In the genomic region with DNA sequence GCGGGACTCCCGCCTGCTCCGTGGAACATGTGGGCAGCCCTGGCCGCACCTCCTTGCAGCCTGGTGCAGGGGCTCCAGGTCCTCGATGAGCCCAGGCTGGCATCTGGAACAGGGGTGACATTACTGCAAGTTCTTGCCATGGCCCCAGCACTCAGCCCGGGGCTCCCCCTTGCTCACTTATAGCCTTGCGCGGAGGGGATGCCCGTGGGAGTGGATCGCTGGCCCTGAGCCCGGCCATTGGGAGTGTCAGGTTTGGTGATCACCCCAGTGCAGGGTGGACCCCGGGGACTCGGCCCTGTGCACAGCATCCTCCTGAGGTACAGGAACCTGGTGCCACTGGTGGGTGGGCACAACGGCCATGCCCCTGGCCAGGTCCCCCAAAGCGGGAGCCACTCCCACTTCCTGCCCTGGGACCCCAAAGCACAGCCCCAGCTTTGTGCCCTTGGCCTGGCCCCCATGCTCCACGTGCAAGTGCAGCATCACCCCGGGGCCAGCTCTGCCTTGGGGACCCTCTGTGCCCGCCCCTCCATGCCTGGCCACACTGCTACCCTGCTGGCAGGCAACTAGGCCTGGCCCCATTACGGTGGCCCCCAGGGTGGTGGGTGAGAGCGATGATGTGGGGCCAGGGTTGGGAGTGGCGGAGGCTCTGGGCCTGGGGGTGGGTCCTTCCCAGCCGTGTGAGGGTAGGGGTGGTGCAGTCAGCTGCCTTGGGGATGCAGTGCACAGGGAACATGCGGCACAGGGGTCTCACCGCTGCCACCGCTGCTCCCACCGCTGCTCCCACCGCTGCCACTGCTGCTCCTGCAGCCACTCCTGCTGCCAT, we compare ENCODE assay signal across 14 cellular contexts.
DNase-seq lines count a peak whose midpoint lies in the region; FAIRE-seq and TF ChIP-seq lines count a peak whose summit lies in the region.
"Had no signal": no experiment of that assay in that cellular context is flagged by ENCODE, and none has a peak within 500 bp of the region (broad histone marks: within the 10 kb centered on the region; RNA-seq: fewer than 3 reads in every experiment).

No MANE protein-coding gene starts in this region.

- no peaks in the 10 kb centered on the region for H3K27me3 Mint-ChIP-seq in activated CD4-positive, alpha-beta memory T cell treated with anti-CD3 and anti-CD28 coated beads, Interleukin-2, amount 10 ng/mL, durations not matched to agents 7 days and 5 days
- no peaks in the 10 kb centered on the region for H3K27me3 Mint-ChIP-seq in activated CD4-positive, alpha-beta memory T cell treated with anti-CD3 and anti-CD28 coated beads for 36 hours
- H3K27me3 Mint-ChIP-seq in CD14-positive monocyte (ENCODE audit: low read depth in 3 of 3): peaks cover 1 to 2% (median 1%) of the 10 kb centered on the region in 3 donors

- H3K9ac ChIP-seq in kidney (ENCODE audit: low read length in 2 of 2): no peak overlapping the region
- no peak overlapping the region for H3K9ac ChIP-seq in Karpas-422 (ENCODE audit: low read length)
- H3K9ac ChIP-seq: BLaER1 treated with 17β-estradiol and CSF1 and Interleukin-3, amounts not matched to agents 10 nM and 100 nM had no signal

- TF ChIP-seq CTCF in CD14-positive monocyte (IDR thresholded peaks at IDR 0.05) (no peak), kidney (IDR thresholded peaks at IDR 0.05; ENCODE audit: borderline replicate concordance, extremely low read depth, insufficient read depth) (no peak), OCI-LY7 (conservative IDR thresholded peaks at IDR 0.05; ENCODE audit: low read length) (no peak)

- no peak overlapping the region for H3K4me3 Mint-ChIP-seq in activated CD4-positive, alpha-beta memory T cell treated with anti-CD3 and anti-CD28 coated beads, Interleukin-2, amount 10 ng/mL, durations not matched to agents 7 days and 5 days
- no peak overlapping the region for H3K4me3 Mint-ChIP-seq in activated CD4-positive, alpha-beta memory T cell treated with anti-CD3 and anti-CD28 coated beads for 36 hours
- no peak overlapping the region for H3K4me3 Mint-ChIP-seq in CD14-positive monocyte

- H3K27me3 ChIP-seq in Karpas-422 (ENCODE audit: low read length): no peaks in the 10 kb centered on the region
- H3K27me3 ChIP-seq: BLaER1 treated with 17β-estradiol and CSF1 and Interleukin-3, amounts not matched to agents 10 nM and 100 nM had no signal

- FAIRE-seq in kidney (lab: Jason Lieb, UNC): no peak
- FAIRE-seq: HTR-8/SVneo had no signal

- no peaks in the 10 kb centered on the region for H3K9me2 ChIP-seq in OCI-LY7 (ENCODE audit: insufficient read depth, low read length)
- H3K9me2 ChIP-seq in Karpas-422 (replicated peaks; ENCODE audit: insufficient read depth, low read length): no peaks in the 10 kb centered on the region

- H3K4me1 ChIP-seq in kidney (ENCODE audit: control insufficient read depth in 1 of 2, insufficient read depth in 1 of 2, low read depth in 1 of 2, low read length in 2 of 2) (no peaks in the 10 kb centered on the region), OCI-LY7 (ENCODE audit: insufficient read depth, low read length, poor library complexity, severe bottlenecking) (no peaks in the 10 kb centered on the region), Karpas-422 (ENCODE audit: low read length) (no peaks in the 10 kb centered on the region)
- H3K4me1 ChIP-seq: BLaER1 treated with 17β-estradiol and CSF1 and Interleukin-3, amounts not matched to agents 10 nM and 100 nM had no signal

- intact Hi-C loops in activated CD4-positive, alpha-beta memory T cell treated with anti-CD3 and anti-CD28 coated beads for 36 hours (cut with micrococcal nuclease): no loop called here
- intact Hi-C loops in CD14-positive monocyte (cut with micrococcal nuclease): no loop called here
- intact Hi-C loops in kidney (cut with DNase I): no loop called here
- intact Hi-C loops in posterior vena cava (cut with DNase I): loop anchor here in 1 of 2 donors (1.0 kb wide), 1 partner anchor 10 kb away; no protein-coding TSS in a partner anchor
- intact Hi-C loops in OCI-LY7 (cut with micrococcal nuclease; ENCODE audit: unreplicated experiment): no loop called here

- POLR2A ChIA-PET in activated CD4-positive, alpha-beta memory T cell treated with anti-CD3 and anti-CD28 coated beads, Interleukin-2, amount 10 ng/mL, durations not matched to agents 7 days and 5 days (lab: Charles Lee): no interaction called here
- POLR2A ChIA-PET in activated CD4-positive, alpha-beta memory T cell treated with anti-CD3 and anti-CD28 coated beads for 36 hours (lab: Charles Lee): no interaction called here
- POLR2A ChIA-PET in OCI-LY7 (lab: Charles Lee): no interaction called here

- no peak overlapping the region for H2AFZ ChIP-seq in OCI-LY7 (ENCODE audit: low read length)
- no peak overlapping the region for H2AFZ ChIP-seq in Karpas-422 (ENCODE audit: low read length)

- H3K9me3 Mint-ChIP-seq in activated CD4-positive, alpha-beta memory T cell treated with anti-CD3 and anti-CD28 coated beads, Interleukin-2, amount 10 ng/mL, durations not matched to agents 7 days and 5 days: no peaks in the 10 kb centered on the region
- no peaks in the 10 kb centered on the region for H3K9me3 Mint-ChIP-seq in activated CD4-positive, alpha-beta memory T cell treated with anti-CD3 and anti-CD28 coated beads for 36 hours
- peaks cover 0 to 2% (median 0%) of the 10 kb centered on the region in 7 donors for H3K9me3 Mint-ChIP-seq in CD14-positive monocyte

- H3K79me2 ChIP-seq in OCI-LY7 (ENCODE audit: insufficient read depth, low read depth, low read length) (no peaks in the 10 kb centered on the region), Karpas-422 (ENCODE audit: low read length) (no peaks in the 10 kb centered on the region)

- CTCF ChIA-PET in activated CD4-positive, alpha-beta memory T cell treated with anti-CD3 and anti-CD28 coated beads, Interleukin-2, amount 10 ng/mL, durations not matched to agents 7 days and 5 days (lab: Charles Lee): no interaction called here
- CTCF ChIA-PET in activated CD4-positive, alpha-beta memory T cell treated with anti-CD3 and anti-CD28 coated beads for 36 hours (lab: Charles Lee): no interaction called here
- CTCF ChIA-PET in OCI-LY7 (lab: Charles Lee; ENCODE audit: unreplicated experiment): no interaction called here

- no TSS peak for BruUV-seq in OCI-LY7 (replicated peaks; lab: Mats Ljungman, UMichigan)

- H3K27ac Mint-ChIP-seq in activated CD4-positive, alpha-beta memory T cell treated with anti-CD3 and anti-CD28 coated beads, Interleukin-2, amount 10 ng/mL, durations not matched to agents 7 days and 5 days: no peak overlapping the region
- H3K27ac Mint-ChIP-seq in activated CD4-positive, alpha-beta memory T cell treated with anti-CD3 and anti-CD28 coated beads for 36 hours: no peak overlapping the region
- H3K27ac Mint-ChIP-seq in CD14-positive monocyte: no peak overlapping the region

- no peak overlapping the region for H3K4me3 ChIP-seq in kidney (ENCODE audit: low read length in 2 of 2)
- no peak overlapping the region for H3K4me3 ChIP-seq in OCI-LY7 (ENCODE audit: low read depth, low read length, poor library complexity, severe bottlenecking)
- no peak overlapping the region for H3K4me3 ChIP-seq in Karpas-422 (ENCODE audit: low read length)
- H3K4me3 ChIP-seq: BLaER1 treated with 17β-estradiol and CSF1 and Interleukin-3, amounts not matched to agents 10 nM and 100 nM had no signal

- H4K20me1 ChIP-seq in OCI-LY7 (ENCODE audit: insufficient read depth, low read length) (no peaks in the 10 kb centered on the region), Karpas-422 (ENCODE audit: insufficient read depth, low read depth, low read length) (no peaks in the 10 kb centered on the region)

- no peak overlapping the region for H3K27ac ChIP-seq in kidney (ENCODE audit: low read depth in 2 of 2, low read length in 2 of 2)
- H3K27ac ChIP-seq in OCI-LY7 (ENCODE audit: low read depth, low read length, poor library complexity, severe bottlenecking): no peak overlapping the region
- no peak overlapping the region for H3K27ac ChIP-seq in Karpas-422 (ENCODE audit: low read length)
- H3K27ac ChIP-seq: BLaER1 treated with 17β-estradiol and CSF1 and Interleukin-3, amounts not matched to agents 10 nM and 100 nM had no signal

- H3K4me2 ChIP-seq in OCI-LY7 (ENCODE audit: low read length) (no peak overlapping the region), Karpas-422 (ENCODE audit: low read depth, low read length, poor library complexity, severe bottlenecking) (no peak overlapping the region)
- H3K4me2 ChIP-seq: BLaER1 treated with 17β-estradiol and CSF1 and Interleukin-3, amounts not matched to agents 10 nM and 100 nM had no signal

- H3K9me3 ChIP-seq in kidney (ENCODE audit: control insufficient read depth in 1 of 2, low read length in 2 of 2) (no peaks in the 10 kb centered on the region), OCI-LY7 (ENCODE audit: low read length) (no peaks in the 10 kb centered on the region), Karpas-422 (ENCODE audit: low read length) (no peaks in the 10 kb centered on the region)
- H3K9me3 ChIP-seq: BLaER1 treated with 17β-estradiol and CSF1 and Interleukin-3, amounts not matched to agents 10 nM and 100 nM had no signal

- no peaks in the 10 kb centered on the region for H3K4me1 Mint-ChIP-seq in activated CD4-positive, alpha-beta memory T cell treated with anti-CD3 and anti-CD28 coated beads, Interleukin-2, amount 10 ng/mL, durations not matched to agents 7 days and 5 days
- no peaks in the 10 kb centered on the region for H3K4me1 Mint-ChIP-seq in activated CD4-positive, alpha-beta memory T cell treated with anti-CD3 and anti-CD28 coated beads for 36 hours (ENCODE audit: low read depth)
- no peaks in the 10 kb centered on the region for H3K4me1 Mint-ChIP-seq in CD14-positive monocyte

- no peaks in the 10 kb centered on the region for H3K36me3 Mint-ChIP-seq in activated CD4-positive, alpha-beta memory T cell treated with anti-CD3 and anti-CD28 coated beads, Interleukin-2, amount 10 ng/mL, durations not matched to agents 7 days and 5 days (ENCODE audit: low read depth)
- H3K36me3 Mint-ChIP-seq in activated CD4-positive, alpha-beta memory T cell treated with anti-CD3 and anti-CD28 coated beads for 36 hours: no peaks in the 10 kb centered on the region
- H3K36me3 Mint-ChIP-seq in CD14-positive monocyte: no peaks in the 10 kb centered on the region

- peak; percentile 15 for DNase-seq in activated CD4-positive, alpha-beta memory T cell treated with anti-CD3 and anti-CD28 coated beads, Interleukin-2, amount 10 ng/mL, durations not matched to agents 7 days and 5 days
- no peak for DNase-seq in activated CD4-positive, alpha-beta memory T cell treated with anti-CD3 and anti-CD28 coated beads for 36 hours
- peak; percentile 39 for DNase-seq in CD14-positive monocyte (ENCODE audit: low spot score)
- DNase-seq in kidney: peak; percentile 76
- peak; percentile 72 for DNase-seq in posterior vena cava (ENCODE audit: low spot score)
- DNase-seq in OCI-LY7 (ENCODE audit: low spot score): no peak
- no peak for DNase-seq in NCI-H748 (lab: John Stamatoyannopoulos, UW; ENCODE audit: unreplicated experiment)
- DNase-seq in Karpas-422: no peak
- DNase-seq: 8988T, GOT3, NCI-H1092, NCI-H1694 had no signal

- no peaks in the 10 kb centered on the region for H3K36me3 ChIP-seq in kidney (ENCODE audit: control insufficient read depth in 1 of 2, insufficient read depth in 2 of 2, low read length in 2 of 2)
- H3K36me3 ChIP-seq in OCI-LY7 (ENCODE audit: insufficient read depth, low read length): no peaks in the 10 kb centered on the region
- no peaks in the 10 kb centered on the region for H3K36me3 ChIP-seq in Karpas-422 (ENCODE audit: insufficient read depth, low read length)
- H3K36me3 ChIP-seq: BLaER1 treated with 17β-estradiol and CSF1 and Interleukin-3, amounts not matched to agents 10 nM and 100 nM had no signal

Comparison
In these comparisons a context has a peak if more than half of its experiments do, and no peak if none do; other contexts are left out.
1. DNase-seq: peak in activated CD4-positive, alpha-beta memory T cell treated with anti-CD3 and anti-CD28 coated beads, Interleukin-2, amount 10 ng/mL, durations not matched to agents 7 days and 5 days (single experiment), CD14-positive monocyte (single experiment), kidney (single experiment) and posterior vena cava (single experiment); none in activated CD4-positive, alpha-beta memory T cell treated with anti-CD3 and anti-CD28 coated beads for 36 hours (single experiment), OCI-LY7 (single experiment), NCI-H748 (single experiment) and Karpas-422 (single experiment).